In the genomic region with DNA sequence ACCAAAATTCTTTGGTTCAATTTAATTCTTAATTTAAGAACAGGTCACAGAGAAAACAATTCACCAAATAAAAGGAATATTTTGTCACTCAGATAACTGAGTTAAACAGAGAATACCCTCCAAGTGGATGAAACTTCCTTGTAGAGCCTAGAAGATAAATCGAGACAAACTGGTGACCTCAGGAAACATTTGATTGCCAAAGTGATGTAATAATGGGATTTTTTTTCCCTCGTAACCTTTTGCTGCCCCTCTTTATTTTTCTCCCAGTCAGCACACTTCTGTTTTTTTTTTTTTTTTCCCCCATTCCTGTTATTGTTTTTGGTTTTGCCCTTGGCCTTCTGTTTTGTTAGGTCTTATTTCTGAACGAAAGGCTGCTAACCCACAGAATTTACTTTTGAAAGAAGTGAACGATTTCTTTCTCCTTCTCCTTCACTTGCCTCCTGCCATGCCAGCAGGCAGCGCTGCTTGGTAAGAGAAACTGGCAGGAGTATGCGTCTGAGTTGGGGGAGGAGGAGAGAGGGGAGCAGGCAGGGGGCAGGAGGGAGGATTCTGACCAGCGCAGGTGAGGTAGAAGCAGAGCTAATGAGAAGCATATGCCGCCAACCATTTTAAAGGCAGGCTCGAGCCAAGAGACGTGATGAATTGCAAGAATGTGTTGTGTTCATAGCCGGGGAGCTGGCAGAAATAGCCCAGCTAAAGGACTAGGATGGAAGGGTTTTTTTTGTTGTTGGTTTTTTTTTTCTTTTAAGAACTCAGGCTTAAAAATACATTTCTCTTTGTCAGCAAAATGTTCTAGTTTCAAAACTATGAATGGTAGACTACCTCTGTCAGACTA, we compare ENCODE assay signal across 8 cellular contexts.
DNase-seq lines count a peak whose midpoint lies in the region; ATAC-seq and TF ChIP-seq lines count a peak whose summit lies in the region.

No MANE protein-coding gene starts in this region.

- H3K27me3 ChIP-seq in left lung: no peaks in the 10 kb centered on the region
- no peaks in the 10 kb centered on the region for H3K27me3 ChIP-seq in testis
- H3K27me3 ChIP-seq in colonic mucosa: no peaks in the 10 kb centered on the region

- DNase-seq in NCI-H2107 treated with DMSO at 0.1 percent for 48 hours (lab: John Stamatoyannopoulos, UW; ENCODE audit: unreplicated experiment) (peak; percentile 30), NCI-H2107 (lab: John Stamatoyannopoulos, UW) (no peak), coronary artery (ENCODE audit: low spot score) (peak; percentile 77), left lung (no peak), testis (peak; percentile 46), GM19238 (ENCODE audit: insufficient read length, low spot score) (no peak), colonic mucosa (no peak), NAMALWA (ENCODE audit: low spot score) (no peak)

- 38 to 43% methylated on average over 11 of the region's 11 CpGs for WGBS in testis, 2 donors

- no peak for TF ChIP-seq POLR2A in testis (IDR thresholded peaks at IDR 0.05)

- TF ChIP-seq CTCF in coronary artery (IDR thresholded peaks at IDR 0.05) (peak; percentile 22), left lung (IDR thresholded peaks at IDR 0.05) (no peak), testis (IDR thresholded peaks at IDR 0.05) (no peak), colonic mucosa (IDR thresholded peaks at IDR 0.05) (no peak)

- ATAC-seq in left lung: peak; percentile 74

- H3K9me3 ChIP-seq in left lung: no peaks in the 10 kb centered on the region
- no peaks in the 10 kb centered on the region for H3K9me3 ChIP-seq in testis
- H3K9me3 ChIP-seq in colonic mucosa: no peaks in the 10 kb centered on the region

- H3K4me1 ChIP-seq in left lung (peaks cover 6 to 15% of the 10 kb centered on the region in 2 donors), testis (no peaks in the 10 kb centered on the region), colonic mucosa (no peaks in the 10 kb centered on the region)

- H3K4me3 ChIP-seq in coronary artery (peak overlapping the region; percentile 65), left lung (no peak overlapping the region), testis (no peak overlapping the region), colonic mucosa (no peak overlapping the region)

- no peaks in the 10 kb centered on the region for H3K36me3 ChIP-seq in left lung
- no peaks in the 10 kb centered on the region for H3K36me3 ChIP-seq in testis (ENCODE audit: low read depth, missing control alignments)
- no peaks in the 10 kb centered on the region for H3K36me3 ChIP-seq in colonic mucosa

- no peak overlapping the region for H3K9ac ChIP-seq in colonic mucosa (ENCODE audit: low read depth in 2 of 2, low read length in 2 of 2)

- peak overlapping the region; percentile 69 to 89 for H3K27ac ChIP-seq in coronary artery
- peak overlapping the region in 1 of 2 donors; percentile 63 for H3K27ac ChIP-seq in left lung
- peak overlapping the region in 1 of 2 donors; percentile 58 for H3K27ac ChIP-seq in testis
- no peak overlapping the region for H3K27ac ChIP-seq in colonic mucosa

- intact Hi-C loops in left lung (cut with DNase I): no loop called here
- intact Hi-C loops in testis (cut with DNase I; ENCODE audit: low total_unique reads): no loop called here
- intact Hi-C loops in colonic mucosa (cut with DNase I): no loop called here

Comparison
In these comparisons a context has a peak if more than half of its experiments do, and no peak if none do; other contexts are left out.
1. DNase-seq: peak in NCI-H2107 treated with DMSO at 0.1 percent for 48 hours (single experiment), coronary artery (single experiment) and testis (single experiment); none in NCI-H2107 (single experiment), left lung (0 of 2), GM19238 (single experiment), colonic mucosa (single experiment) and NAMALWA (single experiment).